1 cellular context compared by ENCODE assay signal in genomic region chr12:108691154-108691994, GRCh38.
A peak's percentile ranks its signal among the peaks of the same experiment; 100 is the strongest.
TF ChIP-seq lines count a peak whose summit lies in the region.

No MANE protein-coding gene starts in this region.

TF ChIP-seq in K562, 482 proteins besides CTCF, POLR2A, EP300 and RAD21 (continued from another document):
- TF ChIP-seq HES1 (IDR thresholded peaks at IDR 0.05; ENCODE audit: low read depth), result 0 out of 2 replicates have a peak, but pooled peaks have one; percentile 25
- TF ChIP-seq TAL1 (IDR thresholded peaks at IDR 0.05), result peak; percentile 90
- no peak for TF ChIP-seq ZSCAN29 (IDR thresholded peaks at IDR 0.05)
- peak; percentile 46; the same call in 1 of the 2 replicates for TF ChIP-seq PHF8 (IDR thresholded peaks at IDR 0.05; ENCODE audit: borderline replicate concordance, low read length)
- TF ChIP-seq E2F5 (CRISPR knock-in tag; IDR thresholded peaks at IDR 0.05), result no peak
- no peak for TF ChIP-seq MBD1 (CRISPR knock-in tag; IDR thresholded peaks at IDR 0.05)
- TF ChIP-seq ZNF165 (CRISPR knock-in tag; IDR thresholded peaks at IDR 0.05; ENCODE audit: borderline replicate concordance), result 0 out of 2 replicates have a peak, but pooled peaks have one; percentile 22
- TF ChIP-seq SOX6 (IDR thresholded peaks at IDR 0.05), result peak; percentile 90
- TF ChIP-seq JUN (IDR thresholded peaks at IDR 0.05; ENCODE audit: borderline replicate concordance, low read depth, low read length), result peak; percentile 90
- TF ChIP-seq JUN (CRISPR knock-in tag; IDR thresholded peaks at IDR 0.05; ENCODE audit: borderline replicate concordance), result no peak
- TF ChIP-seq ZFP36 (IDR thresholded peaks at IDR 0.05; ENCODE audit: low read depth, low read length, partially characterized antibody), result peak; percentile 93
- 0 out of 2 replicates have a peak, but pooled peaks have one; percentile 37 for TF ChIP-seq REST (CRISPR knock-in tag; IDR thresholded peaks at IDR 0.05; ENCODE audit: low read depth)
- TF ChIP-seq HDAC2 (IDR thresholded peaks at IDR 0.05), result peak; percentile 44
- peak; percentile 67 for TF ChIP-seq AFF4 (CRISPR knock-in tag; IDR thresholded peaks at IDR 0.05)
- no peak for TF ChIP-seq TCFL5 (CRISPR knock-in tag; conservative IDR thresholded peaks at IDR 0.05)
- TF ChIP-seq ZNF766 (CRISPR knock-in tag; conservative IDR thresholded peaks at IDR 0.05), result peak; percentile 83; the same call in 1 of the 2 replicates
- TF ChIP-seq PTTG1 (tag; IDR thresholded peaks at IDR 0.05; ENCODE audit: low read depth), result peak; percentile 33; the same call in 1 of the 2 replicates
- TF ChIP-seq ATF1 (CRISPR knock-in tag; IDR thresholded peaks at IDR 0.05), result no peak
- peak; percentile 93 for TF ChIP-seq ATF1 (tag; IDR thresholded peaks at IDR 0.05)
- TF ChIP-seq OTX1 (CRISPR knock-in tag; IDR thresholded peaks at IDR 0.05), result peak; percentile 76
- TF ChIP-seq PHF20 (IDR thresholded peaks at IDR 0.05; ENCODE audit: partially characterized antibody), result no peak
- no peak for TF ChIP-seq COPS2 (conservative IDR thresholded peaks at IDR 0.05)
- peak; percentile 84; the same call in 1 of the 2 replicates for TF ChIP-seq ZNF583 (CRISPR knock-in tag; IDR thresholded peaks at IDR 0.05)
- TF ChIP-seq MECOM (CRISPR knock-in tag; IDR thresholded peaks at IDR 0.05), result peak; percentile 79
- TF ChIP-seq ETV5 (CRISPR knock-in tag; IDR thresholded peaks at IDR 0.05; ENCODE audit: low read depth), result no peak
- TF ChIP-seq JUND (IDR thresholded peaks at IDR 0.05; ENCODE audit: borderline replicate concordance, low read depth, low read length), result peak; percentile 91
- TF ChIP-seq JUND (tag; IDR thresholded peaks at IDR 0.05; ENCODE audit: borderline replicate concordance, low read depth, low read length), result peak; percentile 84
- no peak for TF ChIP-seq NR2C2 (CRISPR knock-in tag; IDR thresholded peaks at IDR 0.05)
- TF ChIP-seq NR2C2 (tag; IDR thresholded peaks at IDR 0.05), result peak; percentile 71
- peak; percentile 45; the same call in 1 of the 2 replicates for TF ChIP-seq HMGXB4 (CRISPR knock-in tag; IDR thresholded peaks at IDR 0.05)
- TF ChIP-seq POU5F1 (IDR thresholded peaks at IDR 0.05; ENCODE audit: borderline replicate concordance, low read depth, low read length, partially characterized antibody), result no peak
- 0 out of 2 replicates have a peak, but pooled peaks have one; percentile 30 for TF ChIP-seq ZNF785 (CRISPR knock-in tag; IDR thresholded peaks at IDR 0.05)
- TF ChIP-seq ESRRA (IDR thresholded peaks at IDR 0.05; ENCODE audit: borderline replicate concordance, low read depth), result peak; percentile 80; the same call in 1 of the 2 replicates
- peak in 1 of 2 experiments; percentile 50; a peak in 1 of 4 replicates for TF ChIP-seq SIN3A (IDR thresholded peaks at IDR 0.05; ENCODE audit: borderline replicate concordance in 2 of 2, control insufficient read depth in 1 of 2, low read depth in 2 of 2, low read length in 2 of 2)
- TF ChIP-seq KDM5B (IDR thresholded peaks at IDR 0.05; ENCODE audit: insufficient replicate concordance, low read depth, low read length), result peak; percentile 36
- peak; percentile 53 for TF ChIP-seq GATA2 (CRISPR knock-in tag; IDR thresholded peaks at IDR 0.05)
- TF ChIP-seq MYNN (IDR thresholded peaks at IDR 0.05), result peak; percentile 93
- TF ChIP-seq MYNN (CRISPR knock-in tag; IDR thresholded peaks at IDR 0.05), result no peak
- 0 out of 2 replicates have a peak, but pooled peaks have one; percentile 27 for TF ChIP-seq USF1 (CRISPR knock-in tag; IDR thresholded peaks at IDR 0.05)
- peak; percentile 95 for TF ChIP-seq BACH1 (tag; IDR thresholded peaks at IDR 0.05)
- peak; percentile 89 for TF ChIP-seq SMAD3 (CRISPR knock-in tag; conservative IDR thresholded peaks at IDR 0.05)
- TF ChIP-seq GABPA (tag; conservative IDR thresholded peaks at IDR 0.05; ENCODE audit: low read depth), result peak; percentile 37; the same call in 1 of the 2 replicates
- peak; percentile 20 for TF ChIP-seq HDAC3 (IDR thresholded peaks at IDR 0.05; ENCODE audit: borderline replicate concordance, partially characterized antibody)
- TF ChIP-seq XRCC4 (IDR thresholded peaks at IDR 0.05; ENCODE audit: extremely low read depth, insufficient read depth, insufficient read length), result no peak
- TF ChIP-seq STAT5A (IDR thresholded peaks at IDR 0.05; ENCODE audit: borderline replicate concordance, low read length), result peak; percentile 83
- TF ChIP-seq HINFP (tag; conservative IDR thresholded peaks at IDR 0.05; ENCODE audit: low read depth), result 0 out of 2 replicates have a peak, but pooled peaks have one; percentile 25
